ENCODE assay signal across 18 cellular contexts in the genomic region with DNA sequence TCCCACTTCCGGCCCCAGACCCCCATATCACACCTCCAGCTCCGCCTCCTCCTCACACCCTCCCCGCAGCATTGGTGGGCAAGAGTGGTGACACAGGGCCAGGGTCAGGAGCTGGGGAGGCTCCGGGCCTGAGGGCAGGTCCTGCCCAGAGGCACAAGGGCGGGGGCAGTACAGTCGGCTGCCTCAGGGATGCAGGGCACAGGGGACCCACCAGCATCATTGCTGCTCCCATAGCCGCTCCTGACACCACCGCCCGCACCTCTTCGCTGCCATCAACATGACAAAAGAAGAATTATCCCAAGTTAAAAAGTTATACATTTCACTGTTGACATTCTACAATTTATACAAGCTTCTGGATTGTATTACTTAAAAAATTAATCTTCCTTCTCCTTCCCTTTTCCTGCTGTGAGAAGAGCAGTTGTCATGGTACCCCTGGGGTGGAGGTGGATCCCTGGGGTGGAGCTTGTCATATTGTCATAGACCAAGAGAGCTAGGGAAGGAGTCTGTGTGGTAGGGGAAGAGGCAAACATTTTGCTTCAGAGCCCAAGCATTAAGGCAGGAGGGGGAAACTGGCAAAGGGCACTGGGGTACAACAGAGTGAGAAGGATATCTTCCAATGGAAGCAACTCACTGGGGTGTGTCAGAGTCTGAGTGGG.
"Had no signal": no experiment of that assay in that cellular context is flagged by ENCODE, and none has a peak within 500 bp of the region (broad histone marks: within the 10 kb centered on the region; RNA-seq: fewer than 3 reads in every experiment).

No MANE protein-coding gene starts in this region.

- H3K27ac ChIP-seq: epithelial cell of prostate, tibial artery, vagina had no signal

- H3K9me3 ChIP-seq: heart right ventricle, tibial artery, vagina had no signal

- DNase-seq: activated CD4-positive, alpha-beta T cell treated with anti-CD3 and anti-CD28 coated beads, Interleukin-2, amount 50 U/mL, for 1 hour; activated naive CD4-positive, alpha-beta T cell treated with Interleukin-2 at 50 U/mL for 16 hours; activated T-cell treated with anti-CD3 and anti-CD28 coated beads for 4 hours; cerebellar nuclear complex; dermis blood vessel endothelial cell; effector memory CD8-positive, alpha-beta T cell; left colon; tibial artery had no signal

- FAIRE-seq: frontal cortex, islet of Langerhans had no signal

- ATAC-seq: activated CD4-positive, CD25-positive, alpha-beta regulatory T cell treated with anti-CD3 and anti-CD28 coated beads, Interleukin-2, amount 50 U/mL, for 24 hours; activated T-helper 17 cell treated with anti-CD3 and anti-CD28 coated beads, Interleukin-2, amount 50 U/mL, for 72 hours; effector memory CD8-positive, alpha-beta T cell; left colon; stimulated activated memory B cell treated with anti-CD40 and anti-IgM and Interleukin-4, amounts not matched to agents 10 μg/mL and 1 μg/mL and 100 μg/mL, for 72 hours had no signal

- H3K4me3 Mint-ChIP-seq: activated T-helper 17 cell treated with anti-CD3 and anti-CD28 coated beads, Interleukin-2, amount 50 U/mL, for 72 hours; effector memory CD8-positive, alpha-beta T cell; mesothelial cell of epicardium; stimulated activated memory B cell treated with anti-CD40 and anti-IgM and Interleukin-4, amounts not matched to agents 10 μg/mL and 1 μg/mL and 100 μg/mL, for 72 hours had no signal

- H3K4me3 ChIP-seq: heart right ventricle, lung, tibial artery, vagina had no signal

- H3K36me3 ChIP-seq: tibial artery, vagina had no signal

- H3K9me3 Mint-ChIP-seq: activated T-helper 17 cell treated with anti-CD3 and anti-CD28 coated beads, Interleukin-2, amount 50 U/mL, for 72 hours; effector memory CD8-positive, alpha-beta T cell; mesothelial cell of epicardium; stimulated activated memory B cell treated with anti-CD40 and anti-IgM and Interleukin-4, amounts not matched to agents 10 μg/mL and 1 μg/mL and 100 μg/mL, for 72 hours had no signal

- H3K27me3 ChIP-seq: heart right ventricle, tibial artery, vagina had no signal

- H3K27ac Mint-ChIP-seq: activated T-helper 17 cell treated with anti-CD3 and anti-CD28 coated beads, Interleukin-2, amount 50 U/mL, for 72 hours; effector memory CD8-positive, alpha-beta T cell; mesothelial cell of epicardium; stimulated activated memory B cell treated with anti-CD40 and anti-IgM and Interleukin-4, amounts not matched to agents 10 μg/mL and 1 μg/mL and 100 μg/mL, for 72 hours had no signal
